27 cellular contexts compared by ENCODE assay signal in genomic region chr5:122263352-122264030, GRCh38. TPM values are rescaled to one million over a fixed set of nuclear protein-coding genes. Genes with fewer than 3 reads are reported as not detected.
A peak's percentile ranks its signal among the peaks of the same experiment; 100 is the strongest.
DNase-seq lines count a peak whose midpoint lies in the region; ATAC-seq, FAIRE-seq and TF ChIP-seq lines count a peak whose summit lies in the region.
"Had no signal": no experiment of that assay in that cellular context is flagged by ENCODE, and none has a peak within 500 bp of the region (broad histone marks: within the 10 kb centered on the region; RNA-seq: fewer than 3 reads in every experiment).

No MANE protein-coding gene starts in this region.

- no peak overlapping the region for H3K27ac ChIP-seq in A549
- H3K27ac ChIP-seq: body of pancreas, coronary artery, KMS-11, lower lobe of right lung, neutrophil, SK-N-MC, upper lobe of left lung had no signal

- H3K4me1 ChIP-seq in A549 = no peaks in the 10 kb centered on the region
- H3K4me1 ChIP-seq: body of pancreas, lower lobe of right lung, upper lobe of left lung had no signal

- TF ChIP-seq EP300 in A549 (IDR thresholded peaks at IDR 0.05) = no peak

- TF ChIP-seq CTCF in A549 (IDR thresholded peaks at IDR 0.05) = no peak
- no peak for TF ChIP-seq CTCF in astrocyte of the spinal cord (IDR thresholded peaks at IDR 0.05; ENCODE audit: low read depth, low read length)

- DNase-seq in A549 (ENCODE audit: low read depth in 1 of 2, low spot score in 1 of 2) (no peak), HT1080 (ENCODE audit: low read depth) (peak; percentile 19), astrocyte of the spinal cord (ENCODE audit: low read depth, low spot score) (peak; percentile 47), kidney glomerular epithelial cell (lab: John Stamatoyannopoulos, UW) (peak; percentile 51), D341Med (ENCODE audit: low spot score) (no peak), NCI-H1092 (lab: John Stamatoyannopoulos, UW) (no peak)
- DNase-seq: activated CD4-positive, CD25-positive, alpha-beta regulatory T cell treated with anti-CD3 and anti-CD28 coated beads, Interleukin-2, amount 50 U/mL, for 72 hours; body of pancreas; immature natural killer cell; lower lobe of right lung; NCI-H2029; NCI-H446; retina; T-helper 9 cell; upper lobe of left lung had no signal

- peak in 1 of 2 experiments; percentile 35; a peak in 1 of 6 replicates for ATAC-seq in A549
- no peak for ATAC-seq in GM18511 (IDR thresholded peaks at IDR 0.05; ENCODE audit: unreplicated experiment)
- no peak for ATAC-seq in GM21529 (IDR thresholded peaks at IDR 0.05; ENCODE audit: unreplicated experiment)
- ATAC-seq: activated naive CD4-positive, alpha-beta T cell treated with anti-CD3 and anti-CD28 coated beads, Interleukin-2, amount 50 U/mL, for 72 hours; body of pancreas; lower lobe of right lung had no signal

- POLR2A ChIA-PET in A549 (lab: Yijun Ruan, JAX) = no interaction called here

- no peak for TF ChIP-seq POLR2A in A549 (IDR thresholded peaks at IDR 0.05; ENCODE audit: low read length)

- TF ChIP-seq RAD21 in A549 (conservative IDR thresholded peaks at IDR 0.05 in 1 of 2, IDR thresholded peaks at IDR 0.05 in 1 of 2) = no peak

- H3K9me3 ChIP-seq in A549 = 0 out of 3 replicates have a peak, but pooled peaks cover under 1% of the 10 kb centered on the region
- H3K9me3 ChIP-seq: body of pancreas, lower lobe of right lung, neutrophil, upper lobe of left lung had no signal

- H3K4me2 ChIP-seq in A549 = peak overlapping the region; percentile 11; the same call in 1 of the 3 replicates
- H3K4me2 ChIP-seq: KMS-11 had no signal

- FAIRE-seq in A549 (lab: Jason Lieb, UNC) = no peak
- FAIRE-seq: A204.1, GM12891, H1 had no signal

- in situ Hi-C loops in astrocyte of the spinal cord (cut with HindIII; ENCODE audit: low sequenced_read_pairs) = no loop called here

- CTCF ChIA-PET in A549 (lab: Yijun Ruan, JAX) = no interaction called here

- H3K4me3 ChIP-seq in A549 = no peak overlapping the region
- H3K4me3 ChIP-seq in astrocyte of the spinal cord (ENCODE audit: low read depth, low read length) = no peak overlapping the region
- H3K4me3 ChIP-seq: body of pancreas, coronary artery, lower lobe of right lung, SK-N-MC, upper lobe of left lung had no signal

TF ChIP-seq in A549, 52 proteins besides CTCF, POLR2A, EP300 and RAD21:
- TF ChIP-seq SREBF2 (IDR thresholded peaks at IDR 0.05) (no peak), E2F6 (IDR thresholded peaks at IDR 0.05; ENCODE audit: borderline replicate concordance, low read depth) (no peak), CBX2 (IDR thresholded peaks at IDR 0.05; ENCODE audit: borderline replicate concordance, low read depth) (no peak), HEYL (CRISPR knock-in tag; IDR thresholded peaks at IDR 0.05) (no peak), NFE2L2 (conservative IDR thresholded peaks at IDR 0.05; ENCODE audit: low read length) (no peak), RCOR1 (IDR thresholded peaks at IDR 0.05; ENCODE audit: low read depth, low read length) (no peak), JUN (IDR thresholded peaks at IDR 0.05) (no peak), CHD4 (IDR thresholded peaks at IDR 0.05; ENCODE audit: borderline replicate concordance) (no peak), TP53 (CRISPR knock-in tag; IDR thresholded peaks at IDR 0.05) (no peak), REST (IDR thresholded peaks at IDR 0.05) (no peak), EHMT2 (IDR thresholded peaks at IDR 0.05; ENCODE audit: low read depth) (no peak)
- TF ChIP-seq, protein P1, sequence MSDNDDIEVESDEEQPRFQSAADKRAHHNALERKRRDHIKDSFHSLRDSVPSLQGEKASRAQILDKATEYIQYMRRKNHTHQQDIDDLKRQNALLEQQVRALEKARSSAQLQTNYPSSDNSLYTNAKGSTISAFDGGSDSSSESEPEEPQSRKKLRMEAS (IDR thresholded peaks at IDR 0.05) = no peak

RNA-seq across cellular contexts. Expression of gene SNCAIP, which starts 48.5 kb away (rescaled TPM):
- polyA plus RNA-seq in A549 (2011; rRNA removed) (0.04 and 0.13 TPM in 2 replicates), A549 (2017; fragmentation: RNase III; extraction: RNeasy Plus Mini Kit Qiagen cat#74134 plus additional on column Dnase treatment) (0.03 TPM in 1 of 3 replicates, not detected in the others)
- not detected in 2 replicates for polyA plus RNA-seq in A549 (2012; cell fraction: cytosol; rRNA removed)
- not detected in 2 replicates for polyA plus RNA-seq in A549 (2012; cell fraction: nucleus; rRNA removed)
- not detected in 2 replicates for polyA minus RNA-seq in A549 (2011; rRNA and poly(A)+ RNA removed)
- total RNA-seq in HT1080 (2014; rRNA removed; shearing (Covaris generic)) = 3.6 and 6.5 TPM in 2 replicates
- polyA plus RNA-seq in HT1080 (2015; cell fraction: cytosol; rRNA removed) = 1.1 and 2.0 TPM in 2 replicates
- 3.5 and 5.2 TPM in 2 replicates for polyA plus RNA-seq in HT1080 (2015; cell fraction: nucleus; rRNA removed)
- total RNA-seq: activated naive CD4-positive, alpha-beta T cell treated with anti-CD3 and anti-CD28 coated beads, Interleukin-2, amount 50 U/mL, for 72 hours; HT-29 had no signal
- polyA plus RNA-seq: CD14-positive monocyte, immature natural killer cell had no signal

Comparison
In these comparisons a context has a peak if more than half of its experiments do, and no peak if none do; other contexts are left out.
1. DNase-seq: peak in HT1080 (single experiment), astrocyte of the spinal cord (single experiment) and kidney glomerular epithelial cell (single experiment); none in A549 (0 of 2), D341Med (single experiment) and NCI-H1092 (single experiment).